In genomic region chr15:75335313-75335704, GRCh38 we compare ENCODE assay signal across 8 cellular contexts. TPM values are rescaled to one million over a fixed set of nuclear protein-coding genes. Genes with fewer than 3 reads are reported as not detected.
DNase-seq lines count a peak whose midpoint lies in the region; ATAC-seq and TF ChIP-seq lines count a peak whose summit lies in the region.

No MANE protein-coding gene starts in this region.

- no peaks in the 10 kb centered on the region for H3K9me2 ChIP-seq in neural cell (ENCODE audit: insufficient read depth, low read length)

- peak overlapping the region; percentile 86 for H3K4me2 ChIP-seq in neural cell (ENCODE audit: low read length)

- peak overlapping the region; percentile 71 for H3K9ac ChIP-seq in neural cell (ENCODE audit: low read length)

- DNase-seq in LNCaP clone FGC (ENCODE audit: low read depth) (no peak), ACHN (no peak)
- DNase-seq in activated effector memory CD4-positive, alpha-beta T cell treated with anti-CD3 and anti-CD28 coated beads, Interleukin-2, amount 50 U/mL, for 16 hours = no peak

- peak overlapping the region; percentile 76 for H3K27ac ChIP-seq in C4-2B
- no peak overlapping the region for H3K27ac ChIP-seq in ectodermal cell (ENCODE audit: insufficient read depth, low read depth, low read length, poor library complexity, severe bottlenecking)
- no peak overlapping the region for H3K27ac ChIP-seq in neural cell (ENCODE audit: low read length)

- no peak for TF ChIP-seq RAD21 in neural cell (conservative IDR thresholded peaks at IDR 0.05)

- in situ Hi-C loops in ACHN (cut with HindIII; ENCODE audit: low pct_ligation_motif_present, low pct_unique_long_range_greater_than_20kb, low sequenced_read_pairs) = no loop called here

- ATAC-seq in GM18505 (IDR thresholded peaks at IDR 0.05; ENCODE audit: unreplicated experiment) = no peak
- ATAC-seq in HG03039 (IDR thresholded peaks at IDR 0.05; ENCODE audit: unreplicated experiment) = no peak

- H3K36me3 ChIP-seq in ectodermal cell (ENCODE audit: control insufficient read depth, insufficient read depth, low read length) (no peaks in the 10 kb centered on the region), neural cell (ENCODE audit: insufficient read depth, low read length) (no peaks in the 10 kb centered on the region)

- H2AFZ ChIP-seq in neural cell (ENCODE audit: low read depth, low read length) = no peak overlapping the region

- H4K20me1 ChIP-seq in neural cell (ENCODE audit: insufficient read depth) = no peaks in the 10 kb centered on the region

- H3K4me1 ChIP-seq in ectodermal cell (ENCODE audit: control insufficient read depth, insufficient read depth, low read length) = peaks cover 5% of the 10 kb centered on the region

- no peak for TF ChIP-seq CTCF in C4-2B (conservative IDR thresholded peaks at IDR 0.05)
- TF ChIP-seq CTCF in LNCaP clone FGC (IDR thresholded peaks at IDR 0.05; ENCODE audit: control insufficient read depth, extremely low read depth, insufficient read depth) = no peak
- TF ChIP-seq CTCF in neural cell (IDR thresholded peaks at IDR 0.05; ENCODE audit: poor library complexity, severe bottlenecking) = no peak

- WGBS in ectodermal cell, 2 experiments = 48 to 66% methylated on average over 2 to 3 of the region's 3 CpGs

- H3K9me3 ChIP-seq in ectodermal cell (ENCODE audit: control insufficient read depth, low read length) (no peaks in the 10 kb centered on the region), neural cell (ENCODE audit: low read length) (no peaks in the 10 kb centered on the region)

- H3K4me3 ChIP-seq in LNCaP clone FGC (ENCODE audit: low read depth, low read length) (peak overlapping the region; percentile 95), ectodermal cell (ENCODE audit: insufficient read depth, low read depth, low read length) (peak overlapping the region; percentile 81), neural cell (ENCODE audit: low read length) (peak overlapping the region; percentile 82)

- peaks cover 4% of the 10 kb centered on the region for H3K79me2 ChIP-seq in neural cell (replicated peaks; ENCODE audit: insufficient read depth, low read length)

- H3K27me3 ChIP-seq in ectodermal cell (ENCODE audit: control insufficient read depth, insufficient read depth, low read length, poor library complexity, severe bottlenecking) = no peaks in the 10 kb centered on the region
- no peaks in the 10 kb centered on the region for H3K27me3 ChIP-seq in neural cell (ENCODE audit: insufficient read depth, low read depth, low read length)

- TF ChIP-seq EP300 in neural cell (conservative IDR thresholded peaks at IDR 0.05; ENCODE audit: poor library complexity, severe bottlenecking) = no peak

- H3F3A ChIP-seq in neural cell (ENCODE audit: insufficient read depth, low read length, poor library complexity, severe bottlenecking) = no peaks in the 10 kb centered on the region

- no peak for TF ChIP-seq POLR2A in GM18505 (IDR thresholded peaks at IDR 0.05; ENCODE audit: borderline replicate concordance, extremely low read depth, insufficient read depth, insufficient read length)

TF ChIP-seq in neural cell, 6 proteins besides CTCF, POLR2A, EP300 and RAD21:
- no peak for TF ChIP-seq TAF1 (IDR thresholded peaks at IDR 0.05; ENCODE audit: low read depth)
- no peak for TF ChIP-seq SMC3 (conservative IDR thresholded peaks at IDR 0.05; ENCODE audit: poor library complexity)
- no peak for TF ChIP-seq EZH2 (IDR thresholded peaks at IDR 0.05; ENCODE audit: borderline replicate concordance, insufficient read depth, low read length, poor library complexity, severe bottlenecking)
- no peak for TF ChIP-seq MXI1 (conservative IDR thresholded peaks at IDR 0.05; ENCODE audit: poor library complexity, severe bottlenecking)

RNA-seq across cellular contexts. Expression of gene COMMD4, which starts 0.6 kb away (rescaled TPM):
- 90.3 TPM for polyA plus RNA-seq in ectodermal cell (2013, experiment 1 of 4)
- 83.9 TPM for polyA plus RNA-seq in ectodermal cell (2013, experiment 2 of 4)
- 78.4 TPM for polyA plus RNA-seq in ectodermal cell (2013, experiment 3 of 4)
- polyA plus RNA-seq in ectodermal cell (2013, experiment 4 of 4) = 84.3 TPM
- 103 and 116 TPM in 2 replicates for polyA plus RNA-seq in neural cell
- polyA minus RNA-seq in neural cell = 22.1 and 22.2 TPM in 2 replicates

RNA-seq across cellular contexts. Expression of gene NEIL1, which starts 11.5 kb away (rescaled TPM):
- 12.8 TPM for polyA plus RNA-seq in ectodermal cell (2013, experiment 1 of 4)
- polyA plus RNA-seq in ectodermal cell (2013, experiment 2 of 4) = 10.9 TPM
- 10.7 TPM for polyA plus RNA-seq in ectodermal cell (2013, experiment 3 of 4)
- 12.2 TPM for polyA plus RNA-seq in ectodermal cell (2013, experiment 4 of 4)
- 18.6 and 21.7 TPM in 2 replicates for polyA plus RNA-seq in neural cell
- 6.0 and 11.4 TPM in 2 replicates for polyA minus RNA-seq in neural cell

RNA-seq across cellular contexts. Expression of gene MAN2C1, which starts 33.1 kb away (rescaled TPM):
- polyA plus RNA-seq in ectodermal cell (2013, experiment 1 of 4) = 117 TPM
- 114 TPM for polyA plus RNA-seq in ectodermal cell (2013, experiment 2 of 4)
- 88.1 TPM for polyA plus RNA-seq in ectodermal cell (2013, experiment 3 of 4)
- polyA plus RNA-seq in ectodermal cell (2013, experiment 4 of 4) = 94.2 TPM
- polyA plus RNA-seq in neural cell = 261 and 340 TPM in 2 replicates
- polyA minus RNA-seq in neural cell = 83.8 and 95.0 TPM in 2 replicates

RNA-seq across cellular contexts. Expression of gene GOLGA6D, which starts 52.7 kb away (rescaled TPM):
- polyA plus RNA-seq in ectodermal cell (2013, experiment 1 of 4) = not detected
- polyA plus RNA-seq in ectodermal cell (2013, experiment 2 of 4) = 0.09 TPM
- polyA plus RNA-seq in ectodermal cell (2013, experiment 3 of 4) = 0.05 TPM
- not detected for polyA plus RNA-seq in ectodermal cell (2013, experiment 4 of 4)
- 0.12 TPM in 1 of 2 replicates, not detected in the other for polyA plus RNA-seq in neural cell
- polyA minus RNA-seq in neural cell = not detected in 2 replicates
